ENCODE assay signal across 8 cellular contexts in genomic region chr9:35073276-35073607, GRCh38. TPM values are rescaled to one million over a fixed set of nuclear protein-coding genes. Genes with fewer than 3 reads are reported as not detected.
DNase-seq lines count a peak whose midpoint lies in the region; ATAC-seq, FAIRE-seq and TF ChIP-seq lines count a peak whose summit lies in the region.

No MANE protein-coding gene starts in this region.

- peak overlapping the region; percentile 74 for H3K4me2 ChIP-seq in astrocyte (ENCODE audit: low read length)

- peaks cover 43% of the 10 kb centered on the region for H4K20me1 ChIP-seq in astrocyte (ENCODE audit: insufficient read depth, low read length)

- H3K27me3 Mint-ChIP-seq in astrocyte (ENCODE audit: low read depth, unreplicated experiment): no peaks in the 10 kb centered on the region
- no peaks in the 10 kb centered on the region for H3K27me3 Mint-ChIP-seq in mesothelial cell of epicardium (ENCODE audit: low read depth)

- H3K9me3 Mint-ChIP-seq in astrocyte (ENCODE audit: unreplicated experiment) (peaks cover 4% of the 10 kb centered on the region), mesothelial cell of epicardium (no peaks in the 10 kb centered on the region)

- H2AFZ ChIP-seq in astrocyte (ENCODE audit: low read depth, low read length): peak overlapping the region; percentile 42

- H3K36me3 Mint-ChIP-seq in astrocyte (ENCODE audit: low read depth, unreplicated experiment): peaks cover 17% of the 10 kb centered on the region
- peaks cover 7% of the 10 kb centered on the region for H3K36me3 Mint-ChIP-seq in mesothelial cell of epicardium

- no peaks in the 10 kb centered on the region for H3K27me3 ChIP-seq in astrocyte (ENCODE audit: insufficient read depth, low read length)

- ATAC-seq in GM18498 (IDR thresholded peaks at IDR 0.05; ENCODE audit: unreplicated experiment): no peak

- peaks cover 35% of the 10 kb centered on the region for H3K4me1 ChIP-seq in astrocyte (ENCODE audit: insufficient read depth, low read length)

- FAIRE-seq in astrocyte (lab: Jason Lieb, UNC): no peak

- peak overlapping the region; percentile 79 for H3K27ac ChIP-seq in astrocyte (ENCODE audit: low read depth, low read length)

- H3K36me3 ChIP-seq in astrocyte (ENCODE audit: insufficient read depth, low read length): peaks cover 16% of the 10 kb centered on the region

- peak overlapping the region; percentile 24 for H3K4me3 ChIP-seq in astrocyte (ENCODE audit: insufficient read depth, low read depth, low read length)

- H3K79me2 ChIP-seq in astrocyte (ENCODE audit: insufficient read depth, low read length): peaks cover 60% of the 10 kb centered on the region

- peak; percentile 16 for DNase-seq in stimulated activated CD4-positive, alpha-beta T cell treated with anti-CD3 and anti-CD28 coated beads, Interleukin-4, amount 100 ng/mL, for 24 hours
- no peak for DNase-seq in stimulated activated CD4-positive, alpha-beta T cell treated with anti-CD3 and anti-CD28 coated beads, Interleukin-4, amount 100 ng/mL, for 1 hour
- DNase-seq in astrocyte (ENCODE audit: low read depth): no peak
- DNase-seq in mesothelial cell of epicardium (ENCODE audit: low spot score in 2 of 2, unreplicated experiment in 2 of 2): no peak
- no peak for DNase-seq in head of caudate nucleus
- no peak for DNase-seq in stimulated activated CD4-positive, alpha-beta T cell treated with anti-CD3 and anti-CD28 coated beads, Interleukin-2, amount 100 ng/mL, for 48 hours
- no peak for DNase-seq in NCI-H2227 treated with DMSO at 0.1 percent for 48 hours (lab: John Stamatoyannopoulos, UW)

- intact Hi-C loops in head of caudate nucleus (cut with DNase I): loop anchor here (2.0 kb wide), 1 partner anchor 24 kb away; the partner anchor contains the start of gene PIGO

- H3K4me3 Mint-ChIP-seq in astrocyte (ENCODE audit: unreplicated experiment) (peak overlapping the region; percentile 40), mesothelial cell of epicardium (no peak overlapping the region)

- TF ChIP-seq CTCF in astrocyte (IDR thresholded peaks at IDR 0.05; ENCODE audit: insufficient read depth, low read depth, low read length): no peak
- TF ChIP-seq CTCF in mesothelial cell of epicardium (IDR thresholded peaks at IDR 0.05; ENCODE audit: unreplicated experiment): no peak

- H3K9ac ChIP-seq in astrocyte (ENCODE audit: low read length): peak overlapping the region; percentile 56

- H3K9me3 ChIP-seq in astrocyte (ENCODE audit: insufficient read depth, low read depth, low read length): no peaks in the 10 kb centered on the region

- H3K27ac Mint-ChIP-seq in astrocyte (ENCODE audit: unreplicated experiment): peak overlapping the region; percentile 80
- H3K27ac Mint-ChIP-seq in mesothelial cell of epicardium: peak overlapping the region; percentile 95

- H3K4me1 Mint-ChIP-seq in astrocyte (ENCODE audit: low read depth, unreplicated experiment) (peaks cover 15% of the 10 kb centered on the region), mesothelial cell of epicardium (peaks cover 43% of the 10 kb centered on the region)

RNA-seq across cellular contexts. Expression of gene VCP, which starts 0.8 kb away (rescaled TPM):
- 366 and 390 TPM in 2 replicates for total RNA-seq in astrocyte
- total RNA-seq in mesothelial cell of epicardium: 313 to 318 TPM (median 317 TPM) in 3 replicates

RNA-seq across cellular contexts. Expression of gene FANCG, which starts 6.5 kb away (rescaled TPM):
- total RNA-seq in astrocyte: 11.0 and 14.1 TPM in 2 replicates
- total RNA-seq in mesothelial cell of epicardium: 48.8 to 52.2 TPM (median 51.8 TPM) in 3 replicates

RNA-seq across cellular contexts. Expression of gene PIGO, which starts 23.1 kb away (rescaled TPM):
- total RNA-seq in astrocyte (19.7 and 20.8 TPM in 2 replicates), mesothelial cell of epicardium (28.4 to 31.2 TPM (median 28.9 TPM) in 3 replicates)

RNA-seq across cellular contexts. Expression of gene STOML2, which starts 29.7 kb away (rescaled TPM):
- total RNA-seq in astrocyte (83.1 and 85.1 TPM in 2 replicates), mesothelial cell of epicardium (92.2 to 95.3 TPM (median 93.4 TPM) in 3 replicates)

RNA-seq across cellular contexts. Expression of gene ATOSB, which starts 42.4 kb away (rescaled TPM):
- total RNA-seq in astrocyte (68.9 and 76.9 TPM in 2 replicates), mesothelial cell of epicardium (19.2 to 21.7 TPM (median 21.0 TPM) in 3 replicates)
